ENCODE assay signal across 8 cellular contexts in the genomic region with DNA sequence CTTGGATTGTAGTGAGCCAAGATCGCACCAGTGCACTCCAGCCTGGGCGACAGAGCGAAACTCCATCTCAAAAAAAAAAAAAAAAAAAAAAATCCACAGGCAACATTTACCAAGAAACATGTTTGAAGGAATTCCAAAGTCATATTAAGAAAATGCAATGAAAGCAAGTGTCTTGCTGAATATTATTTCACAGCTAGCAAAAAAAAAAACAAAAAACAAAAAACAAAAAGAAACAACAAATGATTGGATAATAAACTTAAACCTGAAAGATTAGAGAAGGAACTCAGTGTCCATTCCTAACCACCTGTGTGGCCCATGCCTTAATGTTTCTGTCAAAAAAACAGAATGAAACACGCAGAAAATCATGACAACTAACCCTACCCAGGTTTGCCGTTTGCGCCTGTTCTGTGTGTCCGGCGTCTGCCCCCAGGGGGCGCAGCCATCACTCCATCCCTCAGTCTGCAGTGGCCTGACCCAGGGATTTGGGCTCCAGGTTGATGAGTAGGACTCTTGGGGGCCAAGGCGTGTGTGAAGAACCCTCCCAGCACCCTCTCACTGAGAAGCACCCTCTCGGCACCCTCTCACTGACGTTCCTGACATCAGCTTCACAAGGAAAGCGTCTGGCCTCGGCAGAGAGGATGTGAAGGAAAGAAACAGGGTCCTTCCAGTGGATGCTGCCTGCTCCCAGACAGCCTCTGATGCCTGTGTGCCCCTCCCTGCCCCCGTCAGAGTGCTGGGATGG. TPM values are rescaled to one million over a fixed set of nuclear protein-coding genes. Genes with fewer than 3 reads are reported as not detected.
A peak's percentile ranks its signal among the peaks of the same experiment; 100 is the strongest.
DNase-seq lines count a peak whose midpoint lies in the region; ATAC-seq and TF ChIP-seq lines count a peak whose summit lies in the region.

No MANE protein-coding gene starts in this region.

- H3K4me3 ChIP-seq in mucosa of descending colon, result no peak overlapping the region

- TF ChIP-seq CTCF in mucosa of descending colon (IDR thresholded peaks at IDR 0.05), result peak; percentile 78

- H3K4me1 ChIP-seq in mucosa of descending colon (ENCODE audit: low read depth), result peaks cover 8% of the 10 kb centered on the region

- ATAC-seq in mucosa of descending colon, result peak; percentile 67

- H3K36me3 ChIP-seq in mucosa of descending colon (ENCODE audit: low read depth), result no peaks in the 10 kb centered on the region

- H3K9me3 ChIP-seq in mucosa of descending colon, result no peaks in the 10 kb centered on the region

- DNase-seq in SHP77 (lab: John Stamatoyannopoulos, UW), result peak; percentile 18 to 39
- no peak for DNase-seq in SHP77 treated with DMSO at 0.1 percent for 48 hours (lab: John Stamatoyannopoulos, UW)
- DNase-seq in NCI-H1105 (lab: John Stamatoyannopoulos, UW), result peak; percentile 8
- peak; percentile 63 to 64 for DNase-seq in activated CD4-positive, alpha-beta T cell treated with anti-CD3 and anti-CD28 coated beads, Interleukin-2, amount 50 U/mL, for 24 hours (ENCODE audit: low read depth in 1 of 2, low spot score in 1 of 2)
- DNase-seq in dermis blood vessel endothelial cell, result peak; percentile 75
- DNase-seq in mucosa of descending colon, result peak; percentile 68 to 84 (median 83)
- peak; percentile 42 to 85 (median 72) for DNase-seq in stimulated activated naive CD4-positive, alpha-beta T cell (lab: John Stamatoyannopoulos, UW)
- DNase-seq in occipital lobe (lab: John Stamatoyannopoulos, UW), result no peak

- intact Hi-C loops in mucosa of descending colon (cut with DNase I, micrococcal nuclease), result loop anchor here in 1 of 2 donors (5.0 kb wide), 1 partner anchor 40 kb away; no protein-coding TSS in a partner anchor

RNA-seq across cellular contexts. Expression of gene PTTG1IP, which starts 19.2 kb away (rescaled TPM):
- total RNA-seq in dermis blood vessel endothelial cell (505 and 528 TPM in 2 replicates), mucosa of descending colon (100 to 1,000 TPM; 202 to 391 (median 286) TPM), occipital lobe (82.4 TPM)

RNA-seq across cellular contexts. Expression of gene ITGB2, which starts 28.0 kb away (rescaled TPM):
- 0.05 and 0.34 TPM in 2 replicates for total RNA-seq in dermis blood vessel endothelial cell
- 10 to 100 TPM; 10.8 to 52.3 (median 51.1) TPM for total RNA-seq in mucosa of descending colon
- total RNA-seq in occipital lobe, result 9.2 TPM

RNA-seq across cellular contexts. Expression of gene SLX9, which starts 47.1 kb away (rescaled TPM):
- total RNA-seq in dermis blood vessel endothelial cell (24.8 and 32.7 TPM in 2 replicates), mucosa of descending colon (10 to 100 TPM; 19.8 to 42.2 (median 20.9) TPM), occipital lobe (6.1 TPM)

Comparison
In these comparisons a context has a peak if more than half of its experiments do, and no peak if none do; other contexts are left out.
1. DNase-seq: peak in SHP77 (2 of 2), NCI-H1105 (single experiment), activated CD4-positive, alpha-beta T cell treated with anti-CD3 and anti-CD28 coated beads, Interleukin-2, amount 50 U/mL, for 24 hours (2 of 2), dermis blood vessel endothelial cell (single experiment), mucosa of descending colon (3 of 3) and stimulated activated naive CD4-positive, alpha-beta T cell (6 of 6); none in SHP77 treated with DMSO at 0.1 percent for 48 hours (single experiment) and occipital lobe (single experiment).